In the genomic region with DNA sequence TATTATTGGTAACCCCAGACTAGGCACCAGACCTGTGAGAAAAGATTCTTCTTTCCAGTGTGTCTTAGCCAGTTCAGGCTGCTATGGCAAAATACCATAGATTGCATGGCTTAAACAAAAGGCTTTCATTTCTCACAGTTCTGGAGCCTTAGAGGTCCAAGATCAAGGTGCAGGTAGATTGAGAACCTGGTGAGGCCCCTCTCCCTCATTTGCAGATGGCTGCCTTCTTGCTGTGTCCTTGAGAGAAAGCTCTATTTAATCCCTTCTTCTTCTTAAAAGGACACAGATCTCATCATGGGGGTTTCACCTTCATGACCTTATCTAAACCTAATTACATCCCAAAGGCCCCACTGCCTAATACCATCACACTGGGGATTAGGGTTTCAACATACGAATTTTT, we compare ENCODE assay signal across 17 cellular contexts. TPM values are rescaled to one million over a fixed set of nuclear protein-coding genes. Genes with fewer than 3 reads are reported as not detected.
DNase-seq lines count a peak whose midpoint lies in the region; ATAC-seq and TF ChIP-seq lines count a peak whose summit lies in the region.
"Had no signal": no experiment of that assay in that cellular context is flagged by ENCODE, and none has a peak within 500 bp of the region (broad histone marks: within the 10 kb centered on the region; RNA-seq: fewer than 3 reads in every experiment).

No MANE protein-coding gene starts in this region.

- no peak overlapping the region for H3K4me2 ChIP-seq in osteoblast (ENCODE audit: insufficient read depth, low read length)
- H3K4me2 ChIP-seq: A549; BLaER1 treated with 17β-estradiol and CSF1 and Interleukin-3, amounts not matched to agents 10 nM and 100 nM had no signal

- H3K36me3 ChIP-seq in esophagus muscularis mucosa (no peaks in the 10 kb centered on the region), osteoblast (ENCODE audit: insufficient read depth, low read length) (no peaks in the 10 kb centered on the region)
- H3K36me3 ChIP-seq: BLaER1 treated with 17β-estradiol and CSF1 and Interleukin-3, amounts not matched to agents 10 nM and 100 nM had no signal

- H3K4me3 ChIP-seq in esophagus muscularis mucosa (no peak overlapping the region), osteoblast (ENCODE audit: insufficient read depth, low read length) (no peak overlapping the region)
- H3K4me3 ChIP-seq: A549; BLaER1 treated with 17β-estradiol and CSF1 and Interleukin-3, amounts not matched to agents 10 nM and 100 nM had no signal

- WGBS in esophagus muscularis mucosa = 58% methylated on average over 1 of the region's 1 CpG

- no peaks in the 10 kb centered on the region for H3K79me2 ChIP-seq in osteoblast (ENCODE audit: insufficient read depth, low read length)

- no peak for TF ChIP-seq POLR2A in esophagus muscularis mucosa (IDR thresholded peaks at IDR 0.05; ENCODE audit: low read depth)

- H3K27ac ChIP-seq in esophagus muscularis mucosa (replicated peaks in 1 of 4) = peak overlapping the region; percentile 70 to 99 (median 80)
- H3K27ac ChIP-seq in osteoblast (ENCODE audit: low read depth, low read length) = no peak overlapping the region
- H3K27ac ChIP-seq: 22Rv1; A549; BLaER1 treated with 17β-estradiol and CSF1 and Interleukin-3, amounts not matched to agents 10 nM and 100 nM; C4-2B had no signal

- no peaks in the 10 kb centered on the region for H3K9me3 ChIP-seq in esophagus muscularis mucosa
- no peaks in the 10 kb centered on the region for H3K9me3 ChIP-seq in osteoblast (ENCODE audit: low read depth, low read length)
- H3K9me3 ChIP-seq: A549, Caco-2 had no signal

- no peak for ATAC-seq in GM21529 (IDR thresholded peaks at IDR 0.05; ENCODE audit: unreplicated experiment)
- ATAC-seq: A549; CD8-positive, alpha-beta T cell had no signal

- H3K4me1 ChIP-seq in esophagus muscularis mucosa (peaks cover 20 to 61% (median 56%) of the 10 kb centered on the region in 4 donors), osteoblast (ENCODE audit: insufficient read depth, low read length) (peaks cover 5% of the 10 kb centered on the region)
- H3K4me1 ChIP-seq: A549 had no signal

- DNase-seq in NCI-H82 (lab: John Stamatoyannopoulos, UW) = peak; percentile 13
- DNase-seq in NCI-H82 treated with DMSO at 0.1 percent for 48 hours (lab: John Stamatoyannopoulos, UW; ENCODE audit: unreplicated experiment) = no peak
- DNase-seq in esophagus muscularis mucosa (ENCODE audit: extremely low spot score) = peak; percentile 68
- DNase-seq in osteoblast (ENCODE audit: insufficient read length, low spot score, missing footprints) = peak; percentile 72
- DNase-seq in HuH-7 (ENCODE audit: low spot score) = no peak
- DNase-seq: AML-193; Caco-2; Calu3; CD4-positive, alpha-beta T cell; CD8-positive, alpha-beta T cell; DMS79 treated with DMSO at 0.1 percent for 48 hours; GF-D8 had no signal

- H3K27me3 ChIP-seq in esophagus muscularis mucosa (peaks cover 0 to 7% (median 0%) of the 10 kb centered on the region in 4 donors), osteoblast (ENCODE audit: insufficient read depth, low read length) (peaks cover 36% of the 10 kb centered on the region)

- no peak for TF ChIP-seq EP300 in esophagus muscularis mucosa (IDR thresholded peaks at IDR 0.05)

- no peaks in the 10 kb centered on the region for H4K20me1 ChIP-seq in osteoblast (ENCODE audit: insufficient read depth, low read length)

- H2AFZ ChIP-seq in osteoblast (ENCODE audit: low read length) = no peak overlapping the region

- TF ChIP-seq CTCF in esophagus muscularis mucosa (IDR thresholded peaks at IDR 0.05) (no peak), osteoblast (IDR thresholded peaks at IDR 0.05; ENCODE audit: extremely low read depth, low read depth, low read length) (no peak)

- intact Hi-C loops in esophagus muscularis mucosa (cut with DNase I) = no loop called here

RNA-seq across cellular contexts. Expression of gene PDLIM3, which starts 3.5 kb away (rescaled TPM):
- total RNA-seq in esophagus muscularis mucosa (1,000 to 10,000 TPM; 1,279 to 2,098 (median 1,627) TPM), osteoblast (1.8 and 2.2 TPM in 2 replicates)
- total RNA-seq: CD4-positive, alpha-beta T cell; CD8-positive, alpha-beta T cell had no signal

Comparison
In these comparisons a context has a peak if more than half of its experiments do, and no peak if none do; other contexts are left out.
1. DNase-seq: peak in NCI-H82 (single experiment), esophagus muscularis mucosa (single experiment) and osteoblast (single experiment); none in NCI-H82 treated with DMSO at 0.1 percent for 48 hours (single experiment) and HuH-7 (single experiment).
2. RNA of gene PDLIM3, which starts 3.5 kb away (total RNA-seq): 1,279 to 2,098 TPM in esophagus muscularis mucosa; 1.8 to 2.2 TPM in osteoblast; every median in the first group is over 100 times any median in the second.